In genomic region chr6:73252703-73253102, GRCh38 we compare ENCODE assay signal across 12 cellular contexts. TPM values are rescaled to one million over a fixed set of nuclear protein-coding genes. Genes with fewer than 3 reads are reported as not detected.
"Had no signal": no experiment of that assay in that cellular context is flagged by ENCODE, and none has a peak within 500 bp of the region (broad histone marks: within the 10 kb centered on the region; RNA-seq: fewer than 3 reads in every experiment).

No MANE protein-coding gene starts in this region.

- DNase-seq: GM23248, GOT3, H7, H9, HCEC 1CT, HFFc6 had no signal

- H3K9me3 ChIP-seq: HAP-1 had no signal

- ATAC-seq: GM23338, HCT116 had no signal

- H3K36me3 ChIP-seq: HAP-1 had no signal

- H3K27ac ChIP-seq: GM23248 had no signal

- H2AFZ ChIP-seq: GM23248, GM23338 had no signal

- H3K4me2 ChIP-seq: GM23338 had no signal

- H3K4me1 ChIP-seq: HAP-1 had no signal

- H3K9ac ChIP-seq: GM23248 had no signal

- FAIRE-seq: H1, H54 had no signal

- H3K4me3 ChIP-seq: GM23248, GM23338, HAP-1 had no signal

RNA-seq across cellular contexts. Expression of gene KHDC1L, which starts 27.4 kb away (rescaled TPM):
- total RNA-seq: GM23248, GM23338, H1, H4, H9 had no signal
- polyA plus RNA-seq: GM23248, GM23338 had no signal
